In genomic region chr7:138916731-138917130, GRCh38 we compare ENCODE assay signal across 30 cellular contexts.
"Had no signal": no experiment of that assay in that cellular context is flagged by ENCODE, and none has a peak within 500 bp of the region (broad histone marks: within the 10 kb centered on the region; RNA-seq: fewer than 3 reads in every experiment).

No MANE protein-coding gene starts in this region.

- FAIRE-seq: keratinocyte, urothelium cell line had no signal

- H3K4me1 Mint-ChIP-seq: neural progenitor cell; stimulated activated naive B cell treated with anti-CD40 and anti-IgM and Interleukin-4, amounts not matched to agents 10 μg/mL and 1 μg/mL and 100 μg/mL, for 72 hours had no signal

- H3K4me2 ChIP-seq: neural progenitor cell had no signal

- H3K9me3 ChIP-seq: left lung, lower lobe of right lung, ovary, prostate gland, suprapubic skin, thoracic aorta, upper lobe of right lung had no signal

- H2AFZ ChIP-seq: neural progenitor cell had no signal

- H3K4me3 Mint-ChIP-seq: naive thymus-derived CD8-positive, alpha-beta T cell; nephron; neural progenitor cell; stimulated activated naive B cell treated with anti-CD40 and anti-IgM and Interleukin-4, amounts not matched to agents 10 μg/mL and 1 μg/mL and 100 μg/mL, for 72 hours; stimulated activated naive CD8-positive, alpha-beta T cell treated with anti-CD3 and anti-CD28 coated beads, Interleukin-15, Interleukin-2, amounts not matched to agents 100 ng/mL and 50 ng/mL, for 24 hours had no signal

- H3K9ac ChIP-seq: neural progenitor cell had no signal

- H3K27me3 ChIP-seq: left lung, neural progenitor cell, ovary, suprapubic skin, tibial artery, upper lobe of right lung had no signal

- H3K27me3 Mint-ChIP-seq: stimulated activated naive CD8-positive, alpha-beta T cell treated with anti-CD3 and anti-CD28 coated beads, Interleukin-15, Interleukin-2, amounts not matched to agents 100 ng/mL and 50 ng/mL, for 24 hours had no signal

- H3K27ac Mint-ChIP-seq: nephron; neural progenitor cell; stimulated activated naive B cell treated with anti-CD40 and anti-IgM and Interleukin-4, amounts not matched to agents 10 μg/mL and 1 μg/mL and 100 μg/mL, for 72 hours; stimulated activated naive CD8-positive, alpha-beta T cell treated with anti-CD3 and anti-CD28 coated beads, Interleukin-15, Interleukin-2, amounts not matched to agents 100 ng/mL and 50 ng/mL, for 24 hours had no signal

- H3K27ac ChIP-seq: left lung, lower lobe of right lung, neural progenitor cell, ovary, prostate gland, skin epidermis, suprapubic skin, thoracic aorta, tibial artery, upper lobe of right lung had no signal

- H3K36me3 ChIP-seq: left lung, ovary, prostate gland, thoracic aorta, tibial artery, upper lobe of right lung had no signal

- H3K9me3 Mint-ChIP-seq: naive thymus-derived CD8-positive, alpha-beta T cell; nephron; neural progenitor cell; stimulated activated naive CD8-positive, alpha-beta T cell treated with anti-CD3 and anti-CD28 coated beads, Interleukin-15, Interleukin-2, amounts not matched to agents 100 ng/mL and 50 ng/mL, for 24 hours had no signal

- H3K4me1 ChIP-seq: left lung, lower lobe of right lung, neural progenitor cell, prostate gland, suprapubic skin, tibial artery, upper lobe of right lung had no signal

- ATAC-seq: left cardiac atrium; left lung; lower lobe of right lung; naive thymus-derived CD8-positive, alpha-beta T cell; sciatic nerve; stimulated activated naive B cell treated with anti-CD40 and anti-IgM and Interleukin-4, amounts not matched to agents 10 μg/mL and 1 μg/mL and 100 μg/mL, for 72 hours; upper lobe of right lung had no signal

- H3K36me3 Mint-ChIP-seq: stimulated activated naive B cell treated with anti-CD40 and anti-IgM and Interleukin-4, amounts not matched to agents 10 μg/mL and 1 μg/mL and 100 μg/mL, for 72 hours had no signal

- DNase-seq: hippocampal formation; kidney glomerular epithelial cell; left cardiac atrium; lower lobe of right lung; mammary epithelial cell; mesenchymal stem cell; naive thymus-derived CD8-positive, alpha-beta T cell; ovary; posterior cingulate gyrus; retina; right cardiac atrium; stimulated activated CD4-positive, alpha-beta T cell treated with anti-CD3 and anti-CD28 coated beads, Interleukin-12 subunit alpha, Interleukin-12 subunit beta, amount 100 ng/mL, for 4 hours; stimulated activated CD4-positive, alpha-beta T cell treated with anti-CD3 and anti-CD28 coated beads, Interleukin-15, amount 100 ng/mL, for 24 hours; stimulated activated CD4-positive, alpha-beta T cell treated with anti-CD3 and anti-CD28 coated beads, Interleukin-2, amount 100 ng/mL, for 24 hours; stimulated activated CD4-positive, alpha-beta T cell treated with anti-CD3 and anti-CD28 coated beads, Interleukin-4, amount 100 ng/mL, for 1 hour; stimulated activated naive B cell treated with anti-CD40 and anti-IgM and Interleukin-4, amounts not matched to agents 10 μg/mL and 1 μg/mL and 100 μg/mL, for 72 hours; tibial artery; trophoblast cell; upper lobe of right lung had no signal

- H3K4me3 ChIP-seq: left lung, lower lobe of right lung, neural progenitor cell, ovary, prostate gland, skin epidermis, suprapubic skin, thoracic aorta, tibial artery, upper lobe of right lung had no signal
